Comparison of ENCODE assay signal across 1 cellular context in the genomic region with DNA sequence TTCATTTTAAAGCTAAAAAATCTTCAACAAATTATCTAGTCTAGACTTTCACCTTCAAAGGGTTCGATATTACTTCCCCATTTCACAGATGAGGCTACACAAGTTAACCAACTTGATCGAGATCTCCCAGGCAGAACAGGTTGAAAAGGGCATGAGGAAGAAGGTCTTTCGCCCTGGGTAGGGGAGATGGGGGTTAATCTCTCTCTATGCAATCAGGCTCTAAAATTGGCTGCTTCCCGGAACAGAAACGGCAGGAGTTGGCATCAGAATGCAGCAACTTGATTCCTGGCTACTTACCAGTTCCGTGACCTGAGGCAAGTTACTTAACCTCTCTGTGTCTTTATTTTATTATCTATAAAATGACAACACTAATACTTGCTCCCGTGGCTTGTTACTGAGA.
TF ChIP-seq lines count a peak whose summit lies in the region.

No MANE protein-coding gene starts in this region.

TF ChIP-seq in H1, 55 proteins besides CTCF, POLR2A, EP300 and RAD21:
- TF ChIP-seq SP4 (IDR thresholded peaks at IDR 0.05; ENCODE audit: low read length) = no peak
- no peak for TF ChIP-seq JUN (IDR thresholded peaks at IDR 0.05; ENCODE audit: low read depth, low read length)
